19 cellular contexts compared by ENCODE assay signal in genomic region chrX:17390325-17390992, GRCh38.
"Had no signal": no experiment of that assay in that cellular context is flagged by ENCODE, and none has a peak within 500 bp of the region (broad histone marks: within the 10 kb centered on the region; RNA-seq: fewer than 3 reads in every experiment).

No MANE protein-coding gene starts in this region.

- DNase-seq: activated naive CD4-positive, alpha-beta T cell treated with anti-CD3 and anti-CD28 coated beads, Interleukin-2, amount 50 U/mL, for 16 hours; activated T-cell treated with anti-CD3 and anti-CD28 coated beads for 4 hours; caudate nucleus; cortex of kidney; effector CD8-positive, alpha-beta T cell; heart right ventricle; mucosa of descending colon; naive thymus-derived CD4-positive, alpha-beta T cell; pancreas; stimulated activated CD4-positive, alpha-beta T cell treated with anti-CD3 and anti-CD28 coated beads, Interleukin-4, amount 100 ng/mL, for 24 hours; stimulated activated naive CD4-positive, alpha-beta T cell; T-cell; T1000; tibial artery; uterus had no signal

- H3K27ac ChIP-seq: gastroesophageal sphincter, heart right ventricle, pancreas, tibial artery, uterus had no signal

- ATAC-seq: activated CD4-positive, CD25-positive, alpha-beta regulatory T cell treated with anti-CD3 and anti-CD28 coated beads, Interleukin-2, amount 50 U/mL, for 24 hours; activated T-helper 17 cell treated with anti-CD3 and anti-CD28 coated beads, Interleukin-2, amount 50 U/mL, for 72 hours; gastroesophageal sphincter; heart right ventricle; left lobe of liver; mucosa of descending colon; naive thymus-derived CD4-positive, alpha-beta T cell; pancreas; T-cell had no signal
